In the genomic region with DNA sequence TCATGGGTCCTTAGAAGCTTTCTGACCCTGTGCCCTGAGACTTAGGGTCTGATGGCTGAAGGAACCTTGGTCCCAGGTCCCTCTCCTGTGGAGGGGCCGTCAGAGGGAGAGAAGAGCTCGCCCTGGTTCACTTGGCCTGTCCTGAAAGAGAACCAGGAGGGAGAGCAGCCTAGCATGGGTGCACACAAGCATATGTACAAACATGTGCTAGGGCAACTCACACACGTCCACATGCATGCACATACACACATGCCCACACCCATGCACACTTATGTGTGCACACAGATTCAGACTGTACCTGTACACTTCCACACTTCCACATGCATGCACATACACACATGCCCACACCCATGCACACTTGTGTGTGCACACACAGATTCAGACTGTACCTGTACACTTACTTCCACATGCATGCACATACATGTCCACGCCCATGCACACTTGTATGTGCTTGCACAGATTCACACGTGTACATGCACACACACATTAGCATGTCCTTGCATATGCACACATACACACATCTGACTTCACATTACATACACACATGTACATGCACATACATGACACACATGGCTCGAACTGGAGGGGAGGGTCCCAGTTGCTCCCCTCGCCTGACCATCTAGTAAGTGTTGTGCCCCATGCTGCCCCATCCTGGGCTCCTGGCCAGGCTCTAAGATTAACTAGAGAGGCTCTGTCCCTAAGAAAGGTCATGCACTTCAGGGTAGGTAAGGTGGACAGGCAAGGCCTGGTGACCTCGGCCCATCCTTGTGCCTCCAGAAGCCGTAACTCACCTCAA, we compare ENCODE assay signal across 1 cellular context.
TF ChIP-seq lines count a peak whose summit lies in the region.

No MANE protein-coding gene starts in this region.

TF ChIP-seq in GM12878, 131 proteins besides CTCF, POLR2A, EP300 and RAD21 (continued from another document):
- TF ChIP-seq, protein P1, sequence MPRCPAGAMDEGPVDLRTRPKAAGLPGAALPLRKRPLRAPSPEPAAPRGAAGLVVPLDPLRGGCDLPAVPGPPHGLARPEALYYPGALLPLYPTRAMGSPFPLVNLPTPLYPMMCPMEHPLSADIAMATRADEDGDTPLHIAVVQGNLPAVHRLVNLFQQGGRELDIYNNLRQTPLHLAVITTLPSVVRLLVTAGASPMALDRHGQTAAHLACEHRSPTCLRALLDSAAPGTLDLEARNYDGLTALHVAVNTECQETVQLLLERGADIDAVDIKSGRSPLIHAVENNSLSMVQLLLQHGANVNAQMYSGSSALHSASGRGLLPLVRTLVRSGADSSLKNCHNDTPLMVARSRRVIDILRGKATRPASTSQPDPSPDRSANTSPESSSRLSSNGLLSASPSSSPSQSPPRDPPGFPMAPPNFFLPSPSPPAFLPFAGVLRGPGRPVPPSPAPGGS (IDR thresholded peaks at IDR 0.05; ENCODE audit: borderline replicate concordance, insufficient read depth, low read depth, low read length, poor library complexity, severe bottlenecking), result no peak
- TF ChIP-seq WRNIP1 (IDR thresholded peaks at IDR 0.05; ENCODE audit: borderline replicate concordance, low read depth, low read length) (no peak), HDAC6 (IDR thresholded peaks at IDR 0.05; ENCODE audit: unreplicated experiment) (no peak)
